Comparison of ENCODE assay signal across 8 cellular contexts in the genomic region with DNA sequence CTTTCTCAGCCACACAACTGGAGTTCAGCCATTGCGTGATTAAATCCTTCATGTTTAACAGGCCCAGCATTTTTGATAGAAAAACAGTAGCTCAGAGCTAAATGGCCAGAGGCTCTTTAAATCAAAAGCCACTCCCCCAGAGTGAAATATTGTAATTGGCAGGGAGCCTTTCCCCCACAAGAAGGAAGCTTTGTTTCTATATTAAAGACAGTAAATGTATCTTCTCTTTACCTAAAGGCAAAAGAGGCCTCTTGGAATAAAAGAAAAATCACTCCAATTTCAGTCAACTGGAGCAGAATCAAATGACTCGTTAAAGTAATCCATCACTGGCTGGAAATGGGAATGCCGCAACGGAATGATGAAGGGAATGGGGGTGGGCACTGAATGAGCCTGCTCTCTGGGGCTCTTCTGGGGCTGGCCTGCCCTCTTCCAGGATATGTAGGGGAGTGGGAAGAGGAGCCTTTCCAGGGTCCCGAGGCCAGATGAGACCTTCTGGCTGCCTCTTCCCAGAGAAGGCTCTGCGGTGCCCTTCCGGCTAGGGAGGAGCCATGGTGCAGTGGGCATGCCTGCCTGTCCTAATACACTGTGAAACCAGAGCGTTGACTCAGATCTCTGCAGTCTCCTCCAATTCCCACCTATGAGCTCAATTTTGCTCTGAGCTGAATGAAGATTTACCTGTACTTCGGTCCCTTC. TPM values are rescaled to one million over a fixed set of nuclear protein-coding genes. Genes with fewer than 3 reads are reported as not detected.
DNase-seq lines count a peak whose midpoint lies in the region; ATAC-seq and TF ChIP-seq lines count a peak whose summit lies in the region.

No MANE protein-coding gene starts in this region.

- no peaks in the 10 kb centered on the region for H3K4me1 ChIP-seq in adipocyte (ENCODE audit: control insufficient read depth, insufficient read depth, low read length)
- H3K4me1 ChIP-seq in smooth muscle cell (ENCODE audit: low read depth): peaks cover 4% of the 10 kb centered on the region

- H2AFZ ChIP-seq in smooth muscle cell (ENCODE audit: low read depth): no peak overlapping the region

- ATAC-seq in GM19467 (IDR thresholded peaks at IDR 0.05; ENCODE audit: unreplicated experiment): no peak

- H3K27ac Mint-ChIP-seq in immature natural killer cell: peak overlapping the region in 2 of 6 donors; percentile 22 to 71
- no peak overlapping the region for H3K27ac Mint-ChIP-seq in activated CD4-positive, alpha-beta T cell treated with anti-CD3 and anti-CD28 coated beads, Interleukin-2, amount 10 ng/mL, durations not matched to agents 7 days and 5 days

- no peaks in the 10 kb centered on the region for H3K9me3 ChIP-seq in adipocyte (ENCODE audit: control insufficient read depth, low read length)
- H3K9me3 ChIP-seq in smooth muscle cell (replicated peaks; ENCODE audit: low read depth): no peaks in the 10 kb centered on the region

- H3K9me3 Mint-ChIP-seq in immature natural killer cell: no peaks in the 10 kb centered on the region
- no peaks in the 10 kb centered on the region for H3K9me3 Mint-ChIP-seq in activated CD4-positive, alpha-beta T cell treated with anti-CD3 and anti-CD28 coated beads, Interleukin-2, amount 10 ng/mL, durations not matched to agents 7 days and 5 days

- DNase-seq in HK-2 (ENCODE audit: unreplicated experiment) (peak; percentile 28), adipocyte (ENCODE audit: low read depth) (peak; percentile 49), immature natural killer cell (no peak), smooth muscle cell (lab: John Stamatoyannopoulos, UW; ENCODE audit: unreplicated experiment) (no peak), NCI-H524 (lab: John Stamatoyannopoulos, UW) (no peak)
- DNase-seq in activated CD4-positive, alpha-beta T cell treated with anti-CD3 and anti-CD28 coated beads, Interleukin-2, amount 50 U/mL, for 48 hours: no peak
- DNase-seq in activated CD4-positive, alpha-beta T cell treated with anti-CD3 and anti-CD28 coated beads, Interleukin-2, amount 10 ng/mL, durations not matched to agents 7 days and 5 days: no peak

- peak overlapping the region; percentile 59 for H3K4me2 ChIP-seq in smooth muscle cell

- H3K79me2 ChIP-seq in smooth muscle cell (ENCODE audit: low read depth): no peaks in the 10 kb centered on the region

- no peaks in the 10 kb centered on the region for H3K27me3 ChIP-seq in adipocyte (replicated peaks; ENCODE audit: control insufficient read depth, insufficient read depth, low read length)
- no peaks in the 10 kb centered on the region for H3K27me3 ChIP-seq in smooth muscle cell (ENCODE audit: low read depth)

- H4K20me1 ChIP-seq in smooth muscle cell (ENCODE audit: low read depth): no peaks in the 10 kb centered on the region

- POLR2A ChIA-PET in activated CD4-positive, alpha-beta T cell treated with anti-CD3 and anti-CD28 coated beads, Interleukin-2, amount 10 ng/mL, durations not matched to agents 7 days and 5 days (lab: Charles Lee): no interaction called here

- 73% methylated on average over 9 of the region's 9 CpGs for WGBS in smooth muscle cell (ENCODE audit: low lambda C conversion rate)

- no peaks in the 10 kb centered on the region for H3K36me3 ChIP-seq in adipocyte (ENCODE audit: control insufficient read depth, insufficient read depth, low read length, severe bottlenecking)
- no peaks in the 10 kb centered on the region for H3K36me3 ChIP-seq in smooth muscle cell (ENCODE audit: low read depth)

- CTCF ChIA-PET in activated CD4-positive, alpha-beta T cell treated with anti-CD3 and anti-CD28 coated beads, Interleukin-2, amount 10 ng/mL, durations not matched to agents 7 days and 5 days (lab: Charles Lee): no interaction called here

- H3K4me3 ChIP-seq in adipocyte (ENCODE audit: low read length) (peak overlapping the region; percentile 88), smooth muscle cell (peak overlapping the region; percentile 30)

- no peak overlapping the region for H3K27ac ChIP-seq in smooth muscle cell (ENCODE audit: low read depth)

- H3K4me1 Mint-ChIP-seq in immature natural killer cell: no peaks in the 10 kb centered on the region
- peaks cover 8% of the 10 kb centered on the region for H3K4me1 Mint-ChIP-seq in activated CD4-positive, alpha-beta T cell treated with anti-CD3 and anti-CD28 coated beads, Interleukin-2, amount 10 ng/mL, durations not matched to agents 7 days and 5 days

- peaks cover 0 to 3% (median 0%) of the 10 kb centered on the region in 3 donors for H3K36me3 Mint-ChIP-seq in immature natural killer cell
- no peaks in the 10 kb centered on the region for H3K36me3 Mint-ChIP-seq in activated CD4-positive, alpha-beta T cell treated with anti-CD3 and anti-CD28 coated beads, Interleukin-2, amount 10 ng/mL, durations not matched to agents 7 days and 5 days (ENCODE audit: low read depth)

- H3F3A ChIP-seq in smooth muscle cell (ENCODE audit: low read depth): no peaks in the 10 kb centered on the region

- H3K9ac ChIP-seq in adipocyte (ENCODE audit: low read length) (peak overlapping the region; percentile 85), smooth muscle cell (ENCODE audit: low read depth) (no peak overlapping the region)

- peak overlapping the region; percentile 27 to 82 (median 79) for H3K4me3 Mint-ChIP-seq in immature natural killer cell
- H3K4me3 Mint-ChIP-seq in activated CD4-positive, alpha-beta T cell treated with anti-CD3 and anti-CD28 coated beads, Interleukin-2, amount 10 ng/mL, durations not matched to agents 7 days and 5 days: no peak overlapping the region

- H3K27me3 Mint-ChIP-seq in immature natural killer cell (ENCODE audit: low read depth in 3 of 3): peaks cover 0 to 3% (median 2%) of the 10 kb centered on the region in 3 donors
- no peaks in the 10 kb centered on the region for H3K27me3 Mint-ChIP-seq in activated CD4-positive, alpha-beta T cell treated with anti-CD3 and anti-CD28 coated beads, Interleukin-2, amount 10 ng/mL, durations not matched to agents 7 days and 5 days

- TF ChIP-seq CTCF in smooth muscle cell (IDR thresholded peaks at IDR 0.05; ENCODE audit: borderline replicate concordance, insufficient read depth, poor library complexity, severe bottlenecking): no peak

RNA-seq across cellular contexts. Expression of a gene that starts 45.2 kb away (rescaled TPM):
- under 1 TPM; 0.63 to 0.76 (median 0.71) TPM for polyA plus RNA-seq in immature natural killer cell
- 0.18 and 0.31 TPM in 2 replicates for total RNA-seq in smooth muscle cell
- 0.47 TPM in 1 of 2 replicates, not detected in the other for polyA plus RNA-seq in smooth muscle cell
- total RNA-seq in activated CD4-positive, alpha-beta T cell treated with anti-CD3 and anti-CD28 coated beads, Interleukin-2, amount 10 ng/mL, durations not matched to agents 7 days and 5 days: under 1 TPM in 1 of 2 experiments, not detected in 1; 0.07 TPM

Comparison
In these comparisons a context has a peak if more than half of its experiments do, and no peak if none do; other contexts are left out.
1. DNase-seq: peak in HK-2 (single experiment) and adipocyte (single experiment); none in immature natural killer cell (0 of 3), smooth muscle cell (single experiment), activated CD4-positive, alpha-beta T cell treated with anti-CD3 and anti-CD28 coated beads, Interleukin-2, amount 50 U/mL, for 48 hours (0 of 2), NCI-H524 (0 of 2) and activated CD4-positive, alpha-beta T cell treated with anti-CD3 and anti-CD28 coated beads, Interleukin-2, amount 10 ng/mL, durations not matched to agents 7 days and 5 days (single experiment).